In the genomic region with DNA sequence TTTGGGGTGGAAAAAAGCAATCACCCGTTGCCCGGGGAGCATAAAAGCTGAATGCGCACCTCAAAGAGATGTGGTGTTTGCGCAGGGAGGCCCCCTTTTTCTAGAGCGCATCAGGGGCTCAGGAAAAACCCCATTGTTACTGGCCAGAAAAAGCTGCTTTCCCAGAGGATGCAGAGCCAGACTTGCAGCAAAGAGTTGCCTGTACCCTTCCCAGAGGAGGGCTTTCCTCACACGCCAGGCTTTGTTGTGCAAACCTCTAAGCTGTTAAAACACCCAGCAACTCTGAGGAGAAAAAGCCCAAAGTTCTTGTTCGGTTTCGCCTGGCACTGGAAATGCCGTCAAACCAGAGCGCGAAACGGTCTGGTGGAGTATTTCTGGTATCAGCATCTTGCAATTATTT, we compare ENCODE assay signal across 12 cellular contexts.
"Had no signal": no experiment of that assay in that cellular context is flagged by ENCODE, and none has a peak within 500 bp of the region (broad histone marks: within the 10 kb centered on the region; RNA-seq: fewer than 3 reads in every experiment).

No MANE protein-coding gene starts in this region.

- DNase-seq: activated CD4-positive, alpha-beta T cell treated with anti-CD3 and anti-CD28 coated beads, Interleukin-2, amount 10 ng/mL, durations not matched to agents 24 days and 14 days; activated CD4-positive, CD25-positive, alpha-beta regulatory T cell; activated CD8-positive, alpha-beta T cell treated with anti-CD3 and anti-CD28 coated beads, Interleukin-2, amount 10 ng/mL, durations not matched to agents 7 days and 5 days; activated naive CD4-positive, alpha-beta T cell; activated naive CD8-positive, alpha-beta T cell treated with anti-CD3 and anti-CD28 coated beads, Interleukin-2, amount 10 ng/mL, durations not matched to agents 7 days and 5 days; anterior cingulate cortex; cerebellar nuclear complex; erythroblast; immature natural killer cell; right cardiac atrium had no signal

- H3K4me1 ChIP-seq: prostate gland had no signal

- H3K27ac ChIP-seq: prostate gland, suprapubic skin had no signal

- H3K4me3 ChIP-seq: prostate gland, suprapubic skin had no signal

- H3K36me3 ChIP-seq: prostate gland, suprapubic skin had no signal

- H3K9me3 ChIP-seq: prostate gland, suprapubic skin had no signal
